In the genomic region with DNA sequence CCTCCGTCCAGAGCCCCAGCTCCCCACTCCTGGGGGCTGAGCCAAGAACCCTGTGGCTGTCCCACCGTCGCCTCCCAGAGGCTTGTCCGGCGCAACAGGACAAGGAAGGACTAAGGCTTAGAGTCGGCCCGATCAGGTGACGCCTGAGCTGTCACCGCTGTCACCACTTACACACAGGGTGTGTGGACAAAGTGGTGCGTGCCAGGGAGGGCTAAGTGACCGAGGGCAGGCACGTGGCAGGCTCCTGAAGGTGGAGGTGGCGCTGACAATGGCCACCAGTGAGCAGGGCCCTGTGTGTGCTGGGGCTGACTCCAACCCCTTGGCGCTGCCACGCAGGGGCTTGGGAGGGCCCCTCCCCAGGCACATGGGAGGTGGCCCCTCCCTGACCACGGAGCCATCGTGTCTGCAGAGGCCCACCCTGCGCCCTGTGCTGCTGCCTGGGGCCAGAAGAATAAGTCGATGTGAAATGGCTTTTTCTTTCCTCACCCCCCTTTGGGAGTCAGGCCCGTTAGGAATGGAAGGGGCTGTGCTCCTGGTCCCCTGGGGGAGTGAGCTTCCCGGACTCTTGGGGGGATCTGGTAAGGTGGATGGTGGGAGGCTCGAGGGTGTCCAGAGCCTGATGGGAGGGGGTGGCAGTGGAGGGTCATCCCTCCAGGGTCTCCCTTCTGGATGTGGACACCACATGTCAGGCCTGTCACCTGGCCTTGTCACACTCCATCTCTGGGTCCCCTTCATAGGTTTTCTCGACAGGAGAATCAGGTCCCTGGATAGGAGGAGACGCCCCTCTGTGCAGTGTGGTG, we compare ENCODE assay signal across 12 cellular contexts. TPM values are rescaled to one million over a fixed set of nuclear protein-coding genes. Genes with fewer than 3 reads are reported as not detected.
DNase-seq lines count a peak whose midpoint lies in the region; ATAC-seq and TF ChIP-seq lines count a peak whose summit lies in the region.
"Had no signal": no experiment of that assay in that cellular context is flagged by ENCODE, and none has a peak within 500 bp of the region (broad histone marks: within the 10 kb centered on the region; RNA-seq: fewer than 3 reads in every experiment).

No MANE protein-coding gene starts in this region.

- H3K4me3 ChIP-seq in mesenchymal stem cell (ENCODE audit: insufficient read depth in 1 of 2, low read depth in 1 of 2, low read length in 2 of 2) (no peak overlapping the region), GM23248 (no peak overlapping the region)
- H3K4me3 ChIP-seq: HAP-1 had no signal

- in situ Hi-C loops in GM23248 (cut with MboI) = no loop called here

- no peak overlapping the region for H2AFZ ChIP-seq in mesenchymal stem cell (ENCODE audit: low read depth, low read length)
- no peak overlapping the region for H2AFZ ChIP-seq in GM23248

- 86% methylated on average over 24 of the region's 24 CpGs for WGBS in mesenchymal stem cell
- 76 to 84% methylated on average over 21 to 24 of the region's 24 CpGs for WGBS in GM23248 (ENCODE audit: low coverage in 1 of 2, low lambda C conversion rate in 2 of 2, missing lambda C conversion rate in 2 of 2), 2 experiments

- H3K14ac ChIP-seq in mesenchymal stem cell (ENCODE audit: low read length in 2 of 2) = peak overlapping the region in 1 of 2 experiments; percentile 94

- CTCF ChIA-PET in HEK293T (lab: Yijun Ruan, JAX) = interaction anchor here (0.8 to 2.1 kb wide), 2 partner anchors 12 to 127 kb away, joined by 3 to 6 read pairs; no protein-coding TSS in a partner anchor

- H3F3A ChIP-seq in GM23248 (ENCODE audit: insufficient read depth) = peaks cover 8% of the 10 kb centered on the region

- H2BK5ac ChIP-seq in mesenchymal stem cell (ENCODE audit: low read depth, low read length, poor library complexity, severe bottlenecking) = no peak overlapping the region

- no peak overlapping the region for H4K8ac ChIP-seq in mesenchymal stem cell (ENCODE audit: low read length)

- DNase-seq in HEK293T (ENCODE audit: extremely low spot score) (peak; percentile 46), mesenchymal stem cell (no peak), GM23248 (no peak)
- no peak for DNase-seq in NK-92 treated with Interleukin-12 subunit alpha and Interleukin-12 subunit beta, amount 100 ng/mL, for 24 hours (lab: John Stamatoyannopoulos, UW)
- DNase-seq: activated CD4-positive, CD25-positive, alpha-beta regulatory T cell treated with anti-CD3 and anti-CD28 coated beads, Interleukin-2, amount 50 U/mL, for 72 hours; naive B cell; NCI-H446 treated with DMSO at 0.1 percent for 48 hours had no signal

- no peak for ATAC-seq in HG03045 (IDR thresholded peaks at IDR 0.05; ENCODE audit: unreplicated experiment)

- H2BK120ac ChIP-seq in mesenchymal stem cell (ENCODE audit: low read depth, low read length) = peak overlapping the region; percentile 59

- H3K9ac ChIP-seq in mesenchymal stem cell (ENCODE audit: low read length) (no peak overlapping the region), GM23248 (no peak overlapping the region)
- H3K9ac ChIP-seq: KMS-11 had no signal

- H3K23ac ChIP-seq in mesenchymal stem cell (ENCODE audit: low read length in 2 of 2) = no peak overlapping the region

- peak; percentile 18 for TF ChIP-seq CTCF in VCaP (conservative IDR thresholded peaks at IDR 0.05)

- H3K4ac ChIP-seq in mesenchymal stem cell (ENCODE audit: low read depth in 1 of 2, low read length in 2 of 2) = peak overlapping the region; percentile 1 to 37

- peak overlapping the region; percentile 93 to 97 for H3K18ac ChIP-seq in mesenchymal stem cell (ENCODE audit: low read depth in 1 of 2, low read length in 2 of 2)

- H3K9me2 ChIP-seq in GM23248 (ENCODE audit: insufficient read depth) = no peaks in the 10 kb centered on the region

- peak overlapping the region; percentile 7 to 95 for H2BK12ac ChIP-seq in mesenchymal stem cell (ENCODE audit: low read length in 2 of 2)

- H3K27me3 ChIP-seq in mesenchymal stem cell (ENCODE audit: control insufficient read depth in 1 of 2, insufficient read depth in 1 of 2, low read length in 2 of 2) = peaks cover 0 to 16% of the 10 kb centered on the region in 2 experiments
- no peaks in the 10 kb centered on the region for H3K27me3 ChIP-seq in GM23248 (replicated peaks; ENCODE audit: insufficient read depth)

- peaks cover 18% of the 10 kb centered on the region for H3K79me2 ChIP-seq in GM23248 (ENCODE audit: insufficient read depth)

- H3K27ac ChIP-seq in VCaP (no peak overlapping the region), mesenchymal stem cell (ENCODE audit: low read length, poor library complexity, severe bottlenecking) (no peak overlapping the region), GM23248 (no peak overlapping the region)
- H3K27ac ChIP-seq: KMS-11 had no signal

- no peaks in the 10 kb centered on the region for H4K20me1 ChIP-seq in GM23248 (ENCODE audit: insufficient read depth)

- POLR2A ChIA-PET in HEK293T (lab: Yijun Ruan, JAX) = no interaction called here

- no peak overlapping the region for H3K4me2 ChIP-seq in mesenchymal stem cell (ENCODE audit: low read length, poor library complexity, severe bottlenecking)
- H3K4me2 ChIP-seq in GM23248 (ENCODE audit: unreplicated experiment) = no peak overlapping the region
- H3K4me2 ChIP-seq: KMS-11 had no signal

- no peaks in the 10 kb centered on the region for H3K79me1 ChIP-seq in mesenchymal stem cell (replicated peaks; ENCODE audit: low read length, poor library complexity, severe bottlenecking)

- H2AK5ac ChIP-seq in mesenchymal stem cell (ENCODE audit: low read length, severe bottlenecking) = peak overlapping the region; percentile 78

- no peaks in the 10 kb centered on the region for H3K9me3 ChIP-seq in mesenchymal stem cell (ENCODE audit: control insufficient read depth, low read length)
- no peaks in the 10 kb centered on the region for H3K9me3 ChIP-seq in GM23248 (ENCODE audit: low read depth)
- H3K9me3 ChIP-seq: HAP-1 had no signal

- H3K36me3 ChIP-seq in mesenchymal stem cell (ENCODE audit: control insufficient read depth in 1 of 2, insufficient read depth in 2 of 2, low read depth in 1 of 2, low read length in 2 of 2) = peaks cover 0 to 4% of the 10 kb centered on the region in 2 experiments
- H3K36me3 ChIP-seq in GM23248 (ENCODE audit: low read depth) = no peaks in the 10 kb centered on the region
- H3K36me3 ChIP-seq: HAP-1 had no signal

- H4K91ac ChIP-seq in mesenchymal stem cell (ENCODE audit: low read length) = peak overlapping the region; percentile 34

- H3K4me1 ChIP-seq in mesenchymal stem cell (ENCODE audit: control insufficient read depth, insufficient read depth, low read depth, low read length) = peaks cover 38% of the 10 kb centered on the region
- H3K4me1 ChIP-seq in GM23248 (ENCODE audit: insufficient read depth) = peaks cover 18% of the 10 kb centered on the region

- peak overlapping the region; percentile 92 for H2BK15ac ChIP-seq in mesenchymal stem cell (ENCODE audit: low read depth, poor library complexity, severe bottlenecking)

TF ChIP-seq in HEK293T, 16 proteins besides CTCF, POLR2A, EP300 and RAD21:
- TF ChIP-seq NFRKB (IDR thresholded peaks at IDR 0.05) = no peak
- TF ChIP-seq PKNOX1 (IDR thresholded peaks at IDR 0.05) = no peak
- no peak for TF ChIP-seq BHLHE40 (IDR thresholded peaks at IDR 0.05; ENCODE audit: borderline replicate concordance)
- TF ChIP-seq CTBP1 (IDR thresholded peaks at IDR 0.05; ENCODE audit: borderline replicate concordance) = no peak
- TF ChIP-seq HDGF (IDR thresholded peaks at IDR 0.05; ENCODE audit: borderline replicate concordance) = no peak
- TF ChIP-seq ARNT (IDR thresholded peaks at IDR 0.05) = no peak
- no peak for TF ChIP-seq LEF1 (IDR thresholded peaks at IDR 0.05; ENCODE audit: borderline replicate concordance)
- no peak for TF ChIP-seq TARDBP (IDR thresholded peaks at IDR 0.05)
- TF ChIP-seq FOXK2 (IDR thresholded peaks at IDR 0.05) = no peak
- no peak for TF ChIP-seq FOXA1 (IDR thresholded peaks at IDR 0.05)
- TF ChIP-seq ZNF384 (IDR thresholded peaks at IDR 0.05) = no peak

RNA-seq across cellular contexts. Expression of gene GPSM1, which starts 2.6 kb away (rescaled TPM):
- polyA plus RNA-seq in mesenchymal stem cell (2013, experiment 1 of 2) = 37.1 TPM
- polyA plus RNA-seq in mesenchymal stem cell (2013, experiment 2 of 2) = 35.2 TPM
- 51.6 and 57.1 TPM in 2 replicates for total RNA-seq in GM23248 (2014; rRNA removed; shearing (Covaris generic))
- 12.4 and 13.7 TPM in 2 replicates for polyA plus RNA-seq in GM23248 (2016; fragmentation: Nextera tagmentation; extraction: Ambion mirVana)

RNA-seq across cellular contexts. Expression of gene CCDC187, which starts 20.8 kb away (rescaled TPM):
- polyA plus RNA-seq in mesenchymal stem cell (2013, experiment 1 of 2) = under 0.01 TPM
- not detected for polyA plus RNA-seq in mesenchymal stem cell (2013, experiment 2 of 2)
- not detected in 2 replicates for total RNA-seq in GM23248 (2014; rRNA removed; shearing (Covaris generic))
- not detected in 2 replicates for polyA plus RNA-seq in GM23248 (2016; fragmentation: Nextera tagmentation; extraction: Ambion mirVana)
- total RNA-seq: SK-MEL-5 had no signal

RNA-seq across cellular contexts. Expression of gene DNLZ, which starts 38.8 kb away (rescaled TPM):
- polyA plus RNA-seq in mesenchymal stem cell (2013, experiment 1 of 2) = 15.5 TPM
- 16.8 TPM for polyA plus RNA-seq in mesenchymal stem cell (2013, experiment 2 of 2)
- total RNA-seq in GM23248 (2014; rRNA removed; shearing (Covaris generic)) = 12.3 and 49.8 TPM in 2 replicates
- 25.9 and 27.1 TPM in 2 replicates for polyA plus RNA-seq in GM23248 (2016; fragmentation: Nextera tagmentation; extraction: Ambion mirVana)

RNA-seq across cellular contexts. Expression of gene CARD9, which starts 48.8 kb away (rescaled TPM):
- polyA plus RNA-seq in mesenchymal stem cell (2013, experiment 1 of 2) = 0.37 TPM
- polyA plus RNA-seq in mesenchymal stem cell (2013, experiment 2 of 2) = 0.51 TPM
- 0.11 TPM in 1 of 2 replicates, not detected in the other for total RNA-seq in GM23248 (2014; rRNA removed; shearing (Covaris generic))
- polyA plus RNA-seq in GM23248 (2016; fragmentation: Nextera tagmentation; extraction: Ambion mirVana) = 0.60 and 0.61 TPM in 2 replicates
- total RNA-seq: SK-MEL-5 had no signal
